In genomic region chr17:31731119-31731518, GRCh38 we compare ENCODE assay signal across 26 cellular contexts.
"Had no signal": no experiment of that assay in that cellular context is flagged by ENCODE, and none has a peak within 500 bp of the region (broad histone marks: within the 10 kb centered on the region; RNA-seq: fewer than 3 reads in every experiment).

No MANE protein-coding gene starts in this region.

- H3K36me3 ChIP-seq: MG63, Peyer's patch had no signal

- H3K4me3 ChIP-seq: body of pancreas, MG63, Peyer's patch had no signal

- ATAC-seq: activated T-helper 17 cell treated with anti-CD3 and anti-CD28 coated beads, Interleukin-2, amount 50 U/mL, for 72 hours; body of pancreas; T-helper 17 cell; WTC11 had no signal

- H3K4me1 ChIP-seq: body of pancreas, Peyer's patch had no signal

- H3K9me3 ChIP-seq: body of pancreas, MG63, Peyer's patch had no signal

- H3K27me3 ChIP-seq: body of pancreas, MG63, Peyer's patch had no signal

- H3K27ac ChIP-seq: body of pancreas, Peyer's patch had no signal

- DNase-seq: activated CD4-positive, alpha-beta memory T cell treated with anti-CD3 and anti-CD28 coated beads for 36 hours; activated CD4-positive, alpha-beta T cell treated with anti-CD3 and anti-CD28 coated beads for 48 hours; activated CD4-positive, CD25-positive, alpha-beta regulatory T cell treated with anti-CD3 and anti-CD28 coated beads, Interleukin-2, amount 50 U/mL, for 72 hours; activated CD8-positive, alpha-beta memory T cell treated with anti-CD3 and anti-CD28 coated beads for 24 hours; activated gamma-delta T cell treated with Interleukin-2 at 50 U/mL for 16 hours; activated naive CD4-positive, alpha-beta T cell treated with anti-CD3 and anti-CD28 coated beads, Interleukin-2, amount 10 ng/mL, durations not matched to agents 7 days and 5 days; activated naive CD8-positive, alpha-beta T cell treated with anti-CD3 and anti-CD28 coated beads for 36 hours; activated T-cell treated with anti-CD3 and anti-CD28 coated beads for 4 hours; activated T-cell treated with anti-CD3 and anti-CD28 coated beads, Interleukin-2, amount 50 U/mL, for 48 hours; body of pancreas; MG63; MV-4-11; NCI-H1092 treated with DMSO at 0.1 percent for 48 hours; NCI-H1417 treated with DMSO at 0.1 percent for 48 hours; NCI-H1694; NCI-H2029 treated with DMSO at 0.1 percent for 48 hours; NCI-H510A treated with DMSO at 0.1 percent for 48 hours; NCI-H69; NK-92 treated with Interleukin-12 subunit alpha and Interleukin-12 subunit beta, amount 100 ng/mL, for 24 hours; OCI-M1; Peyer's patch; SIG-M5; T-helper 17 cell; T-helper 9 cell had no signal
